9 cellular contexts compared by ENCODE assay signal in genomic region chr2:141911485-141912066, GRCh38.
DNase-seq lines count a peak whose midpoint lies in the region; ATAC-seq and TF ChIP-seq lines count a peak whose summit lies in the region.
"Had no signal": no experiment of that assay in that cellular context is flagged by ENCODE, and none has a peak within 500 bp of the region (broad histone marks: within the 10 kb centered on the region; RNA-seq: fewer than 3 reads in every experiment).

No MANE protein-coding gene starts in this region.

- peaks cover 0 to 9% of the 10 kb centered on the region in 2 donors for H3K9me3 ChIP-seq in left lung

- H3K27ac Mint-ChIP-seq in activated CD4-positive, alpha-beta T cell treated with anti-CD3 and anti-CD28 coated beads, Interleukin-2, amount 10 ng/mL, durations not matched to agents 24 days and 14 days = no peak overlapping the region

- H3K4me1 Mint-ChIP-seq in activated CD4-positive, alpha-beta T cell treated with anti-CD3 and anti-CD28 coated beads, Interleukin-2, amount 10 ng/mL, durations not matched to agents 24 days and 14 days = no peaks in the 10 kb centered on the region
- H3K4me1 Mint-ChIP-seq: naive B cell had no signal

- ATAC-seq in GM19452 (IDR thresholded peaks at IDR 0.05; ENCODE audit: unreplicated experiment) (peak; percentile 71), HG03520 (IDR thresholded peaks at IDR 0.05; ENCODE audit: unreplicated experiment) (peak; percentile 76), left lung (peak; percentile 69)

- no peaks in the 10 kb centered on the region for H3K27me3 Mint-ChIP-seq in activated CD4-positive, alpha-beta T cell treated with anti-CD3 and anti-CD28 coated beads, Interleukin-2, amount 10 ng/mL, durations not matched to agents 24 days and 14 days
- H3K27me3 Mint-ChIP-seq: naive B cell had no signal

- H3K27ac ChIP-seq in left lung = no peak overlapping the region

- TF ChIP-seq CTCF in left lung (IDR thresholded peaks at IDR 0.05) = no peak

- no peaks in the 10 kb centered on the region for H3K4me1 ChIP-seq in left lung

- no peak overlapping the region for H3K4me3 Mint-ChIP-seq in activated CD4-positive, alpha-beta T cell treated with anti-CD3 and anti-CD28 coated beads, Interleukin-2, amount 10 ng/mL, durations not matched to agents 24 days and 14 days
- H3K4me3 Mint-ChIP-seq: naive B cell had no signal

- no peaks in the 10 kb centered on the region for H3K27me3 ChIP-seq in left lung

- H3K36me3 Mint-ChIP-seq in activated CD4-positive, alpha-beta T cell treated with anti-CD3 and anti-CD28 coated beads, Interleukin-2, amount 10 ng/mL, durations not matched to agents 24 days and 14 days (ENCODE audit: low read depth) = no peaks in the 10 kb centered on the region
- H3K36me3 Mint-ChIP-seq: naive B cell had no signal

- no peak overlapping the region for H3K4me3 ChIP-seq in left lung

- DNase-seq in ELF-1 (ENCODE audit: low read depth, low spot score) (peak; percentile 39), SW480 (ENCODE audit: low spot score) (peak; percentile 2), left lung (no peak), GM19240 (ENCODE audit: insufficient read length, low spot score) (no peak)
- DNase-seq in activated CD4-positive, alpha-beta T cell treated with anti-CD3 and anti-CD28 coated beads, Interleukin-2, amount 10 ng/mL, durations not matched to agents 24 days and 14 days = no peak
- DNase-seq in effector CD8-positive, alpha-beta T cell (lab: John Stamatoyannopoulos, UW) = no peak
- DNase-seq: naive B cell had no signal

- no peaks in the 10 kb centered on the region for H3K36me3 ChIP-seq in left lung

- intact Hi-C loops in left lung (cut with DNase I) = no loop called here
- intact Hi-C loops in activated CD4-positive, alpha-beta T cell treated with anti-CD3 and anti-CD28 coated beads, Interleukin-2, amount 10 ng/mL, durations not matched to agents 24 days and 14 days (cut with micrococcal nuclease) = no loop called here

- H3K9me3 Mint-ChIP-seq in activated CD4-positive, alpha-beta T cell treated with anti-CD3 and anti-CD28 coated beads, Interleukin-2, amount 10 ng/mL, durations not matched to agents 24 days and 14 days = no peaks in the 10 kb centered on the region

Comparison
In these comparisons a context has a peak if more than half of its experiments do, and no peak if none do; other contexts are left out.
1. DNase-seq: peak in ELF-1 (single experiment) and SW480 (single experiment); none in left lung (0 of 2), activated CD4-positive, alpha-beta T cell treated with anti-CD3 and anti-CD28 coated beads, Interleukin-2, amount 10 ng/mL, durations not matched to agents 24 days and 14 days (single experiment), GM19240 (single experiment) and effector CD8-positive, alpha-beta T cell (single experiment).
2. Peak in every context shown above with its lines, with median percentiles within 50 percentile points of each other: ATAC-seq.